14 cellular contexts compared by ENCODE assay signal in the genomic region with DNA sequence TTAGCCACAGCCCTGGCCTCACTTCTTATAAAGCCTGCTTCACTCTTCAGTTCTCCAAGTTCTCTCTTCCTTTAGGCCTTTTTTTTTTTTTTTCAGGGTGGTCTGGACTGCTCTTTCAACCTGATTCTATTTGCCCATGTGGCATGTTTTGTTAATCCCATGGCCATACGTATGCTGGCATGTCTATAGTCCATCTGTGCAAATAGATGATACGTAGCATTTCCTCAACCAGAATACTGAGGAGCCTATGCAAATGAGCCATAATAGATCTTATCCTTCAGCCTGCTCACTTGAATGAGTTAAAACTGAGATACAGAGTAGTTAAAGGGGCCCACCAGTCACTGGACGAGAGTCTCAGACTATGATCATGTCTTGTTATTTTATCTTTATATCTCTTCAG.
DNase-seq lines count a peak whose midpoint lies in the region; ATAC-seq lines count a peak whose summit lies in the region.
"Had no signal": no experiment of that assay in that cellular context is flagged by ENCODE, and none has a peak within 500 bp of the region (broad histone marks: within the 10 kb centered on the region; RNA-seq: fewer than 3 reads in every experiment).

No MANE protein-coding gene starts in this region.

- no peak for DNase-seq in activated naive CD4-positive, alpha-beta T cell treated with Interleukin-2 at 50 U/mL for 16 hours
- DNase-seq in NCI-H69 (lab: John Stamatoyannopoulos, UW) (peak; percentile 11), mesendoderm (no peak), NCI-H2227 (lab: John Stamatoyannopoulos, UW; ENCODE audit: unreplicated experiment) (no peak)
- no peak for DNase-seq in activated naive CD4-positive, alpha-beta T cell treated with anti-CD3 and anti-CD28 coated beads, Interleukin-2, amount 50 U/mL, for 72 hours (ENCODE audit: low spot score in 2 of 2)
- DNase-seq in stimulated activated naive CD8-positive, alpha-beta T cell treated with anti-CD3 and anti-CD28 coated beads, Interleukin-15, amount 100 ng/mL, for 72 hours, result no peak
- DNase-seq: endodermal cell, NCI-H1436 treated with DMSO at 0.1 percent for 48 hours, NCI-H345, psoas muscle had no signal

- no peak overlapping the region for H2BK15ac ChIP-seq in mesendoderm (replicated peaks; ENCODE audit: low read depth)

- WGBS in mesendoderm (ENCODE audit: extremely low coverage, insufficient coverage, low lambda C conversion rate), result no CpG with 5 or more reads among the region's 3 CpGs

- ATAC-seq in activated naive CD4-positive, alpha-beta T cell treated with anti-CD3 and anti-CD28 coated beads, Interleukin-2, amount 50 U/mL, for 72 hours, result no peak
- no peak for ATAC-seq in stimulated activated naive CD8-positive, alpha-beta T cell treated with anti-CD3 and anti-CD28 coated beads, Interleukin-15, amount 100 ng/mL, for 72 hours
- ATAC-seq in GM21381 (IDR thresholded peaks at IDR 0.05; ENCODE audit: unreplicated experiment), result no peak
- ATAC-seq: psoas muscle had no signal

- no peak overlapping the region for H2BK5ac ChIP-seq in mesendoderm (ENCODE audit: low read length)

- no peaks in the 10 kb centered on the region for H3K36me3 Mint-ChIP-seq in activated naive CD4-positive, alpha-beta T cell treated with anti-CD3 and anti-CD28 coated beads, Interleukin-2, amount 50 U/mL, for 24 hours
- no peaks in the 10 kb centered on the region for H3K36me3 Mint-ChIP-seq in activated naive CD4-positive, alpha-beta T cell treated with anti-CD3 and anti-CD28 coated beads, Interleukin-2, amount 50 U/mL, for 72 hours

- H4K5ac ChIP-seq in mesendoderm (ENCODE audit: low read length), result no peak overlapping the region

- no peaks in the 10 kb centered on the region for H3K79me1 ChIP-seq in mesendoderm (ENCODE audit: low read length)

- H3K4me2 ChIP-seq in mesendoderm (ENCODE audit: low read length), result no peak overlapping the region

- no peak overlapping the region for H4K8ac ChIP-seq in mesendoderm (ENCODE audit: low read depth, low read length)

- no peak overlapping the region for H3K56ac ChIP-seq in mesendoderm (ENCODE audit: low read length)

- H3K27ac ChIP-seq in mesendoderm (ENCODE audit: low read depth, low read length), result no peak overlapping the region
- H3K27ac ChIP-seq: adrenal gland, psoas muscle, SK-N-MC had no signal

- H3K79me2 ChIP-seq in mesendoderm (ENCODE audit: control insufficient read depth, insufficient read depth, low read length), result no peaks in the 10 kb centered on the region

- peaks cover 43% of the 10 kb centered on the region for H3K4me1 Mint-ChIP-seq in activated naive CD4-positive, alpha-beta T cell treated with anti-CD3 and anti-CD28 coated beads, Interleukin-2, amount 50 U/mL, for 24 hours
- H3K4me1 Mint-ChIP-seq in stimulated activated naive CD8-positive, alpha-beta T cell treated with anti-CD3 and anti-CD28 coated beads, Interleukin-15, amount 100 ng/mL, for 72 hours, result peaks cover 46% of the 10 kb centered on the region

- no peak overlapping the region for H3K4me3 Mint-ChIP-seq in activated naive CD4-positive, alpha-beta T cell treated with anti-CD3 and anti-CD28 coated beads, Interleukin-2, amount 50 U/mL, for 24 hours
- peak overlapping the region; percentile 27 to 47 for H3K4me3 Mint-ChIP-seq in stimulated activated naive CD8-positive, alpha-beta T cell treated with anti-CD3 and anti-CD28 coated beads, Interleukin-15, amount 100 ng/mL, for 72 hours
- H3K4me3 Mint-ChIP-seq: endodermal cell had no signal

- no peak overlapping the region for H3K23ac ChIP-seq in mesendoderm (ENCODE audit: low read length)

- peak overlapping the region; percentile 66 for H3K27ac Mint-ChIP-seq in activated naive CD4-positive, alpha-beta T cell treated with anti-CD3 and anti-CD28 coated beads, Interleukin-2, amount 50 U/mL, for 24 hours
- peak overlapping the region; percentile 99 for H3K27ac Mint-ChIP-seq in activated naive CD4-positive, alpha-beta T cell treated with anti-CD3 and anti-CD28 coated beads, Interleukin-2, amount 50 U/mL, for 72 hours
- peak overlapping the region; percentile 65 to 99 for H3K27ac Mint-ChIP-seq in stimulated activated naive CD8-positive, alpha-beta T cell treated with anti-CD3 and anti-CD28 coated beads, Interleukin-15, amount 100 ng/mL, for 72 hours
- H3K27ac Mint-ChIP-seq: endodermal cell had no signal

- H3K27me3 ChIP-seq in mesendoderm (ENCODE audit: insufficient read depth, low read length, poor library complexity), result no peaks in the 10 kb centered on the region
- H3K27me3 ChIP-seq: adrenal gland had no signal

- no peak overlapping the region for H3K9ac ChIP-seq in mesendoderm (ENCODE audit: low read length)

- no peaks in the 10 kb centered on the region for H3K36me3 ChIP-seq in mesendoderm (ENCODE audit: control insufficient read depth, insufficient read depth, low read length)
- H3K36me3 ChIP-seq: adrenal gland had no signal

- no peak overlapping the region for H3K4me3 ChIP-seq in mesendoderm (ENCODE audit: low read length)
- H3K4me3 ChIP-seq: adrenal gland, psoas muscle, SK-N-MC had no signal

- no peak overlapping the region for H2AK5ac ChIP-seq in mesendoderm (ENCODE audit: low read length)

- no peaks in the 10 kb centered on the region for H3K4me1 ChIP-seq in mesendoderm (ENCODE audit: control insufficient read depth, low read depth, low read length)
- H3K4me1 ChIP-seq: psoas muscle had no signal

- H3K18ac ChIP-seq in mesendoderm (ENCODE audit: low read length), result no peak overlapping the region

- H3K4ac ChIP-seq in mesendoderm (ENCODE audit: low read depth, low read length), result no peak overlapping the region

- H2BK120ac ChIP-seq in mesendoderm (ENCODE audit: low read depth, low read length), result no peak overlapping the region

- H3K27me3 Mint-ChIP-seq in activated naive CD4-positive, alpha-beta T cell treated with anti-CD3 and anti-CD28 coated beads, Interleukin-2, amount 50 U/mL, for 24 hours, result no peaks in the 10 kb centered on the region
- no peaks in the 10 kb centered on the region for H3K27me3 Mint-ChIP-seq in stimulated activated naive CD8-positive, alpha-beta T cell treated with anti-CD3 and anti-CD28 coated beads, Interleukin-15, amount 100 ng/mL, for 72 hours

- no peaks in the 10 kb centered on the region for H3K9me3 Mint-ChIP-seq in activated naive CD4-positive, alpha-beta T cell treated with anti-CD3 and anti-CD28 coated beads, Interleukin-2, amount 50 U/mL, for 24 hours
- no peaks in the 10 kb centered on the region for H3K9me3 Mint-ChIP-seq in activated naive CD4-positive, alpha-beta T cell treated with anti-CD3 and anti-CD28 coated beads, Interleukin-2, amount 50 U/mL, for 72 hours
- H3K9me3 Mint-ChIP-seq in stimulated activated naive CD8-positive, alpha-beta T cell treated with anti-CD3 and anti-CD28 coated beads, Interleukin-15, amount 100 ng/mL, for 72 hours, result no peaks in the 10 kb centered on the region
- H3K9me3 Mint-ChIP-seq: endodermal cell had no signal
